Comparison of ENCODE assay signal across 9 cellular contexts in genomic region chr3:185282696-185283373, GRCh38. TPM values are rescaled to one million over a fixed set of nuclear protein-coding genes. Genes with fewer than 3 reads are reported as not detected.
DNase-seq lines count a peak whose midpoint lies in the region; ATAC-seq, FAIRE-seq and TF ChIP-seq lines count a peak whose summit lies in the region.
"Had no signal": no experiment of that assay in that cellular context is flagged by ENCODE, and none has a peak within 500 bp of the region (broad histone marks: within the 10 kb centered on the region; RNA-seq: fewer than 3 reads in every experiment).

No MANE protein-coding gene starts in this region.

- peaks cover 0 to 11% (median 0%) of the 10 kb centered on the region in 7 donors for H3K27me3 ChIP-seq in spleen (replicated peaks in 1 of 7)

- peaks cover 0 to 6% (median 0%) of the 10 kb centered on the region in 6 donors for H3K36me3 ChIP-seq in spleen

- peak; percentile 100 for DNase-seq in NCI-H345 (lab: John Stamatoyannopoulos, UW)
- peak; percentile 87 for DNase-seq in activated CD4-positive, CD25-positive, alpha-beta regulatory T cell treated with anti-CD3 and anti-CD28 coated beads, Interleukin-2, amount 50 U/mL, for 72 hours
- peak; percentile 67 to 87 for DNase-seq in cerebellar nuclear complex (lab: John Stamatoyannopoulos, UW)
- DNase-seq in spleen, result peak; percentile 97
- DNase-seq: DND-41 had no signal

- H3K9me3 ChIP-seq in spleen, result no peaks in the 10 kb centered on the region

- H3K4me1 ChIP-seq in spleen, result peaks cover 0 to 21% (median 14%) of the 10 kb centered on the region in 6 donors

- ATAC-seq in GM18873 (IDR thresholded peaks at IDR 0.05; ENCODE audit: low FRiP score, unreplicated experiment) (peak; percentile 95), HG03135 (IDR thresholded peaks at IDR 0.05; ENCODE audit: unreplicated experiment) (peak; percentile 99)

- peak overlapping the region; percentile 10 to 82 (median 71) for H3K27ac ChIP-seq in spleen

- peak in 1 of 3 donors; percentile 15 for TF ChIP-seq POLR2A in spleen (IDR thresholded peaks at IDR 0.05)

- WGBS in spleen, 5 donors, result 3 to 7% (median 5%) methylated on average over 39 to 41 of the region's 41 CpGs

- peak overlapping the region; percentile 55 to 83 (median 64) for H3K4me3 ChIP-seq in spleen

- intact Hi-C loops in spleen (cut with DNase I; ENCODE audit: low total_unique reads), result no loop called here

- peak in 2 of 11 experiments; percentile 34 to 40 for TF ChIP-seq CTCF in spleen (IDR thresholded peaks at IDR 0.05 in 8 of 11, conservative IDR thresholded peaks at IDR 0.05 in 3 of 11)

- FAIRE-seq in A204.1 (lab: Jason Lieb, UNC), result peak; percentile 93
- peak; percentile 85 for FAIRE-seq in islet of Langerhans (lab: Jason Lieb, UNC)

RNA-seq across cellular contexts. Expression of gene EHHADH, which starts 29.0 kb away (rescaled TPM):
- 10 to 100 TPM in 4 of 7 donors, 1 to 10 TPM in 3; 3.9 to 18.9 (median 10.1) TPM for total RNA-seq in spleen
- 1 to 10 TPM; 1.3 to 2.5 (median 1.8) TPM for polyA plus RNA-seq in spleen

Comparison
In these comparisons a context has a peak if more than half of its experiments do, and no peak if none do; other contexts are left out.
1. Peak in every context shown above with its lines: DNase-seq, ATAC-seq, H3K4me3 ChIP-seq and H3K27ac ChIP-seq.